ENCODE assay signal across 1 cellular context in the genomic region with DNA sequence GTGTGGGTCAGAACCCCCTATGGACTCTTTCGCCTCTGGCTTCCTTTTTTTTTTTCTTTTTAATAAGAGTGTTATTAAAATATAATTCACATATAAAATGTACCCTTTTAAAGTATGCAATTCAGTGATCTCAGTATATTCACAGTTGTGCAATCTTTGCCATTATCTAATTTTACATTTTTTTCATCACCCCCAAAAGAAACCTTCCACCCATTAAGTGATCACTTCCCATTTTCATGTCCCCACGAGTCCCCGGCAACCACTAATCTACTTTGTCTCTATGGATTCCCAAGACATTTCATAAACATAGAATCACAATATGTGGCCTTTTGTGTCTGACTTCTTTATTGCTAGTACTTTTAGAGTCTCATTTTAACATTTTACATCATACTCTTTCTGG.
TF ChIP-seq lines count a peak whose summit lies in the region.

No MANE protein-coding gene starts in this region.

TF ChIP-seq in IMR-90, 13 proteins besides CTCF, POLR2A, EP300 and RAD21:
- peak; percentile 50 for TF ChIP-seq CEBPB (IDR thresholded peaks at IDR 0.05; ENCODE audit: low read depth, low read length)
- TF ChIP-seq, protein P1, sequence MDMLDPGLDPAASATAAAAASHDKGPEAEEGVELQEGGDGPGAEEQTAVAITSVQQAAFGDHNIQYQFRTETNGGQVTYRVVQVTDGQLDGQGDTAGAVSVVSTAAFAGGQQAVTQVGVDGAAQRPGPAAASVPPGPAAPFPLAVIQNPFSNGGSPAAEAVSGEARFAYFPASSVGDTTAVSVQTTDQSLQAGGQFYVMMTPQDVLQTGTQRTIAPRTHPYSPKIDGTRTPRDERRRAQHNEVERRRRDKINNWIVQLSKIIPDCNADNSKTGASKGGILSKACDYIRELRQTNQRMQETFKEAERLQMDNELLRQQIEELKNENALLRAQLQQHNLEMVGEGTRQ (IDR thresholded peaks at IDR 0.05; ENCODE audit: low read depth, low read length), result no peak
- no peak for TF ChIP-seq FOS (IDR thresholded peaks at IDR 0.05; ENCODE audit: low read depth, low read length)
- no peak for TF ChIP-seq MAZ (IDR thresholded peaks at IDR 0.05; ENCODE audit: borderline replicate concordance, low read depth, low read length)
- TF ChIP-seq NFE2L2 (IDR thresholded peaks at IDR 0.05; ENCODE audit: low read depth, low read length), result no peak
- TF ChIP-seq BHLHE40 (IDR thresholded peaks at IDR 0.05; ENCODE audit: low read depth, low read length), result no peak
